ENCODE assay signal across 13 cellular contexts in genomic region chr17:81044428-81044763, GRCh38. TPM values are rescaled to one million over a fixed set of nuclear protein-coding genes. Genes with fewer than 3 reads are reported as not detected.
DNase-seq lines count a peak whose midpoint lies in the region; ATAC-seq and TF ChIP-seq lines count a peak whose summit lies in the region.
"Had no signal": no experiment of that assay in that cellular context is flagged by ENCODE, and none has a peak within 500 bp of the region (broad histone marks: within the 10 kb centered on the region; RNA-seq: fewer than 3 reads in every experiment).

No MANE protein-coding gene starts in this region.

- intact Hi-C loops in Right ventricle myocardium superior (cut with DNase I): no loop called here

- ATAC-seq in Right ventricle myocardium superior (ENCODE audit: poor library complexity) (no peak), foreskin keratinocyte (no peak), HG03045 (IDR thresholded peaks at IDR 0.05; ENCODE audit: unreplicated experiment) (no peak), HG02852 (IDR thresholded peaks at IDR 0.05; ENCODE audit: unreplicated experiment) (no peak)
- no peak for ATAC-seq in naive thymus-derived CD8-positive, alpha-beta T cell
- ATAC-seq: GM12878; stimulated activated naive CD8-positive, alpha-beta T cell treated with anti-CD3 and anti-CD28 coated beads, Interleukin-15, amount 100 ng/mL, for 72 hours had no signal

- H3K4me3 ChIP-seq in right atrium auricular region: peak overlapping the region in 1 of 2 donors; percentile 19
- H3K4me3 ChIP-seq: GM12878 had no signal

- no peak for TF ChIP-seq CTCF in right atrium auricular region (IDR thresholded peaks at IDR 0.05)
- no peak for TF ChIP-seq CTCF in foreskin keratinocyte (conservative IDR thresholded peaks at IDR 0.05)
- TF ChIP-seq CTCF in osteocyte (IDR thresholded peaks at IDR 0.05): no peak

- H3K27me3 Mint-ChIP-seq in osteocyte (ENCODE audit: unreplicated experiment): no peaks in the 10 kb centered on the region
- H3K27me3 Mint-ChIP-seq in activated naive CD4-positive, alpha-beta T cell treated with anti-CD3 and anti-CD28 coated beads, Interleukin-2, amount 10 ng/mL, durations not matched to agents 7 days and 5 days: peaks cover 13% of the 10 kb centered on the region
- H3K27me3 Mint-ChIP-seq in naive thymus-derived CD8-positive, alpha-beta T cell: no peaks in the 10 kb centered on the region
- H3K27me3 Mint-ChIP-seq: stimulated activated naive CD8-positive, alpha-beta T cell treated with anti-CD3 and anti-CD28 coated beads, Interleukin-15, amount 100 ng/mL, for 72 hours had no signal

- POLR2A ChIA-PET in naive thymus-derived CD8-positive, alpha-beta T cell (lab: Charles Lee): interaction anchor here (0.6 to 1.2 kb wide), 2 partner anchors 9 to 86 kb away, joined by 3 to 4 read pairs; partner anchors contain the start of gene BAIAP2

- H3K27me3 ChIP-seq in right atrium auricular region (no peaks in the 10 kb centered on the region), foreskin keratinocyte (no peaks in the 10 kb centered on the region)

- H3K27ac ChIP-seq in right atrium auricular region (peak overlapping the region; percentile 88), foreskin keratinocyte (peak overlapping the region; percentile 17)

- peaks cover 0 to 91% of the 10 kb centered on the region in 2 donors for H3K4me1 ChIP-seq in right atrium auricular region
- peaks cover 39% of the 10 kb centered on the region for H3K4me1 ChIP-seq in foreskin keratinocyte

- peak overlapping the region; percentile 96 for H3K27ac Mint-ChIP-seq in osteocyte (ENCODE audit: unreplicated experiment)
- H3K27ac Mint-ChIP-seq in activated naive CD4-positive, alpha-beta T cell treated with anti-CD3 and anti-CD28 coated beads, Interleukin-2, amount 10 ng/mL, durations not matched to agents 7 days and 5 days: no peak overlapping the region
- no peak overlapping the region for H3K27ac Mint-ChIP-seq in naive thymus-derived CD8-positive, alpha-beta T cell
- H3K27ac Mint-ChIP-seq: stimulated activated naive CD8-positive, alpha-beta T cell treated with anti-CD3 and anti-CD28 coated beads, Interleukin-15, amount 100 ng/mL, for 72 hours had no signal

- no peaks in the 10 kb centered on the region for H3K36me3 Mint-ChIP-seq in osteocyte (ENCODE audit: unreplicated experiment)
- H3K36me3 Mint-ChIP-seq in activated naive CD4-positive, alpha-beta T cell treated with anti-CD3 and anti-CD28 coated beads, Interleukin-2, amount 10 ng/mL, durations not matched to agents 7 days and 5 days: no peaks in the 10 kb centered on the region
- H3K36me3 Mint-ChIP-seq in naive thymus-derived CD8-positive, alpha-beta T cell: no peaks in the 10 kb centered on the region

- no peaks in the 10 kb centered on the region for H3K36me3 ChIP-seq in right atrium auricular region

- CTCF ChIA-PET in activated naive CD4-positive, alpha-beta T cell treated with anti-CD3 and anti-CD28 coated beads, Interleukin-2, amount 10 ng/mL, durations not matched to agents 7 days and 5 days (lab: Charles Lee): no interaction called here

- peak overlapping the region; percentile 44 for H3K4me3 Mint-ChIP-seq in osteocyte (ENCODE audit: unreplicated experiment)
- no peak overlapping the region for H3K4me3 Mint-ChIP-seq in activated naive CD4-positive, alpha-beta T cell treated with anti-CD3 and anti-CD28 coated beads, Interleukin-2, amount 10 ng/mL, durations not matched to agents 7 days and 5 days
- no peak overlapping the region for H3K4me3 Mint-ChIP-seq in naive thymus-derived CD8-positive, alpha-beta T cell
- H3K4me3 Mint-ChIP-seq: stimulated activated naive CD8-positive, alpha-beta T cell treated with anti-CD3 and anti-CD28 coated beads, Interleukin-15, amount 100 ng/mL, for 72 hours had no signal

- H3K9me3 Mint-ChIP-seq in osteocyte (ENCODE audit: unreplicated experiment): no peaks in the 10 kb centered on the region
- no peaks in the 10 kb centered on the region for H3K9me3 Mint-ChIP-seq in activated naive CD4-positive, alpha-beta T cell treated with anti-CD3 and anti-CD28 coated beads, Interleukin-2, amount 10 ng/mL, durations not matched to agents 7 days and 5 days
- no peaks in the 10 kb centered on the region for H3K9me3 Mint-ChIP-seq in naive thymus-derived CD8-positive, alpha-beta T cell
- H3K9me3 Mint-ChIP-seq: stimulated activated naive CD8-positive, alpha-beta T cell treated with anti-CD3 and anti-CD28 coated beads, Interleukin-15, amount 100 ng/mL, for 72 hours had no signal

- H3K4me1 Mint-ChIP-seq in osteocyte (ENCODE audit: unreplicated experiment): peaks cover 62% of the 10 kb centered on the region
- peaks cover 6% of the 10 kb centered on the region for H3K4me1 Mint-ChIP-seq in activated naive CD4-positive, alpha-beta T cell treated with anti-CD3 and anti-CD28 coated beads, Interleukin-2, amount 10 ng/mL, durations not matched to agents 7 days and 5 days
- H3K4me1 Mint-ChIP-seq in naive thymus-derived CD8-positive, alpha-beta T cell: peaks cover 7 to 18% (median 10%) of the 10 kb centered on the region in 4 donors

- H3K9me3 ChIP-seq in right atrium auricular region: no peaks in the 10 kb centered on the region

- DNase-seq in right atrium auricular region (ENCODE audit: low spot score) (no peak), Right ventricle myocardium superior (no peak), foreskin keratinocyte (no peak), osteocyte (ENCODE audit: extremely low spot score, unreplicated experiment) (no peak)
- DNase-seq in activated naive CD4-positive, alpha-beta T cell treated with anti-CD3 and anti-CD28 coated beads, Interleukin-2, amount 10 ng/mL, durations not matched to agents 7 days and 5 days: no peak
- DNase-seq in naive thymus-derived CD8-positive, alpha-beta T cell: no peak
- DNase-seq: DMS 273 treated with DMSO at 0.1 percent for 48 hours; KG1; stimulated activated CD4-positive, alpha-beta T cell treated with anti-CD3 and anti-CD28 coated beads, Interleukin-4, amount 100 ng/mL, for 4 hours; stimulated activated naive CD8-positive, alpha-beta T cell treated with anti-CD3 and anti-CD28 coated beads, Interleukin-15, amount 100 ng/mL, for 72 hours had no signal

RNA-seq across cellular contexts. Expression of gene BAIAP2, which starts 9.4 kb away (rescaled TPM):
- total RNA-seq in right atrium auricular region: 10 to 100 TPM; 27.9 to 36.5 TPM
- 34.7 TPM for total RNA-seq in Right ventricle myocardium superior
- total RNA-seq in foreskin keratinocyte: 104 and 106 TPM in 2 replicates
- 117 and 118 TPM in 2 replicates for polyA plus RNA-seq in foreskin keratinocyte
- 24.4 and 29.0 TPM in 2 replicates for total RNA-seq in osteocyte
- total RNA-seq in naive thymus-derived CD8-positive, alpha-beta T cell: 10 to 100 TPM in 1 of 2 experiments, 1 to 10 TPM in 1; 7.4 to 11.7 TPM
- 1 to 10 TPM; 2.2 to 6.9 (median 2.6) TPM for polyA plus RNA-seq in naive thymus-derived CD8-positive, alpha-beta T cell

RNA-seq across cellular contexts. Expression of gene CHMP6, which starts 52.8 kb away (rescaled TPM):
- total RNA-seq in right atrium auricular region (10 to 100 TPM; 12.9 to 17.5 TPM), Right ventricle myocardium superior (13.6 TPM), foreskin keratinocyte (26.1 and 27.1 TPM in 2 replicates), osteocyte (31.1 and 35.9 TPM in 2 replicates)
- polyA plus RNA-seq in foreskin keratinocyte: 41.1 and 43.9 TPM in 2 replicates
- total RNA-seq in naive thymus-derived CD8-positive, alpha-beta T cell: 10 to 100 TPM; 40.1 to 47.6 TPM
- polyA plus RNA-seq in naive thymus-derived CD8-positive, alpha-beta T cell: 10 to 100 TPM; 41.3 to 43.2 (median 41.6) TPM
